15 cellular contexts compared by ENCODE assay signal in the genomic region with DNA sequence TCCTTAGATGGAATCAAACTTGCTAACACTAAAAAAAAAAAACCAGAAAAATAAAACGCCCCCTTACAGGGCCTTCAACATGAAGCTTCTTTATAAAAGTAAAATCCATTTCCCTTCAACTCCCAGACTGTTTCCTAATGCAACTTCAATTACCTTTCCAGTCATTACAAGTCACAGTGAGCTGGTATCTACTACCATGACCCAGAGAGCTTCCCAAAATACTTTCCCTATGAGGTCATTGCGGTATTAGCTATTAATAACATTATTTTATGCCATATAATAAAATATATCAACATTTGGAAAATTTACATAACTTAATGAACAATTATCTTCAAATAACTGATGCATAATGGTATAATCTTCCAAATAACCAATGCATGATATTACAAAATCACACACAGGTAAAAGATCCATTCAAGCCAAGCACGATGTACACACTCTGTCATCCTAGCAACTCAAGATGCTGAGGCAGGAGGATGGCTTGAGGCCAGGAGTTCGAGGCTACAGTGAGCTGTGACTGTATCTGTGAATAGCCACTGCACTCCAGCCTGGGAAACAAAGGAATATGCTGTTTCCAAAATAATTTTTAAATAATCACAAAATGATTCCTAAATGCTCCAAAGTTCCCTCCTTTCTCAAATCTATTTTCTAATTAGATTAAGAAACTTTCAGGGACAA. TPM values are rescaled to one million over a fixed set of nuclear protein-coding genes. Genes with fewer than 3 reads are reported as not detected.
DNase-seq lines count a peak whose midpoint lies in the region; TF ChIP-seq lines count a peak whose summit lies in the region.
"Had no signal": no experiment of that assay in that cellular context is flagged by ENCODE, and none has a peak within 500 bp of the region (broad histone marks: within the 10 kb centered on the region; RNA-seq: fewer than 3 reads in every experiment).

No MANE protein-coding gene starts in this region.

- H3K4me3 ChIP-seq in epithelial cell of esophagus (ENCODE audit: low read length) (no peak overlapping the region), neural progenitor cell (no peak overlapping the region)
- H3K4me3 ChIP-seq: breast epithelium, sigmoid colon, stomach had no signal

- H3K9ac ChIP-seq in neural progenitor cell: no peak overlapping the region

- H4K20me1 ChIP-seq in neural progenitor cell (ENCODE audit: low read depth): peaks cover 50% of the 10 kb centered on the region

- no peaks in the 10 kb centered on the region for H3K9me3 ChIP-seq in neural progenitor cell (ENCODE audit: low read depth)
- H3K9me3 ChIP-seq: breast epithelium, sigmoid colon, stomach had no signal

- no peak overlapping the region for H3K4me3 Mint-ChIP-seq in neural progenitor cell
- H3K4me3 Mint-ChIP-seq: activated naive CD8-positive, alpha-beta T cell treated with anti-CD3 and anti-CD28 coated beads, Interleukin-2, amount 50 U/mL, for 24 hours had no signal

- peaks cover 20% of the 10 kb centered on the region for H3K4me1 Mint-ChIP-seq in neural progenitor cell

- DNase-seq in ELR (ENCODE audit: low read depth) (peak; percentile 28), M059J (ENCODE audit: low read depth) (peak; percentile 56), epithelial cell of esophagus (ENCODE audit: low read depth) (peak; percentile 36), neural progenitor cell (ENCODE audit: low spot score) (no peak), germinal center (ENCODE audit: low spot score) (no peak), C1 segment of cervical spinal cord (lab: John Stamatoyannopoulos, UW) (no peak)
- no peak for DNase-seq in activated CD4-positive, alpha-beta T cell treated with anti-CD3 and anti-CD28 coated beads, Interleukin-2, amount 50 U/mL, for 1 hour
- DNase-seq: activated CD4-positive, alpha-beta T cell treated with anti-CD3 and anti-CD28 coated beads for 1 hour; activated naive CD8-positive, alpha-beta T cell treated with anti-CD3 and anti-CD28 coated beads, Interleukin-2, amount 50 U/mL, for 24 hours; NCI-H2171; PC-3; sigmoid colon; stimulated activated CD4-positive, alpha-beta T cell treated with anti-CD3 and anti-CD28 coated beads, Interleukin-2, amount 100 ng/mL, for 24 hours; stomach had no signal

- peaks cover 5% of the 10 kb centered on the region for H3K36me3 ChIP-seq in neural progenitor cell
- H3K36me3 ChIP-seq: breast epithelium had no signal

- no peak overlapping the region for H2AFZ ChIP-seq in neural progenitor cell (replicated peaks)

- no peaks in the 10 kb centered on the region for H3K9me3 Mint-ChIP-seq in neural progenitor cell
- H3K9me3 Mint-ChIP-seq: activated naive CD8-positive, alpha-beta T cell treated with anti-CD3 and anti-CD28 coated beads, Interleukin-2, amount 50 U/mL, for 24 hours had no signal

- H3K36me3 Mint-ChIP-seq in neural progenitor cell: peaks cover 11% of the 10 kb centered on the region

- H3K79me2 ChIP-seq in neural progenitor cell (ENCODE audit: low read depth): peaks cover 98% of the 10 kb centered on the region

- H3K4me2 ChIP-seq in neural progenitor cell: no peak overlapping the region

- H3K27me3 Mint-ChIP-seq in neural progenitor cell (ENCODE audit: insufficient read depth, low read depth): peaks cover 2% of the 10 kb centered on the region
- H3K27me3 Mint-ChIP-seq: activated naive CD8-positive, alpha-beta T cell treated with anti-CD3 and anti-CD28 coated beads, Interleukin-2, amount 50 U/mL, for 24 hours had no signal

- no peaks in the 10 kb centered on the region for H3K4me1 ChIP-seq in neural progenitor cell
- H3K4me1 ChIP-seq: breast epithelium had no signal

- no peak overlapping the region for H3K27ac Mint-ChIP-seq in neural progenitor cell
- H3K27ac Mint-ChIP-seq: activated naive CD8-positive, alpha-beta T cell treated with anti-CD3 and anti-CD28 coated beads, Interleukin-2, amount 50 U/mL, for 24 hours had no signal

- H3K27me3 ChIP-seq in neural progenitor cell: no peaks in the 10 kb centered on the region
- H3K27me3 ChIP-seq: breast epithelium, sigmoid colon, stomach had no signal

- H3F3A ChIP-seq in neural progenitor cell (ENCODE audit: low read depth): peaks cover 19% of the 10 kb centered on the region

- H3K27ac ChIP-seq in neural progenitor cell: peak overlapping the region; percentile 66
- H3K27ac ChIP-seq: breast epithelium, stomach had no signal

- TF ChIP-seq CTCF in epithelial cell of esophagus (IDR thresholded peaks at IDR 0.05; ENCODE audit: insufficient read depth, low read depth, low read length, missing control alignments) (no peak), neural progenitor cell (IDR thresholded peaks at IDR 0.05) (no peak)

RNA-seq across cellular contexts. Expression of gene EIF4G3, which starts 24.1 kb away (rescaled TPM):
- 32.2 and 57.2 TPM in 2 replicates for total RNA-seq in M059J (2014; rRNA removed; shearing (Covaris generic))
- 67.0 and 73.4 TPM in 2 replicates for total RNA-seq in neural progenitor cell (ENCODE audit: low replicate concordance)

Comparison
In these comparisons a context has a peak if more than half of its experiments do, and no peak if none do; other contexts are left out.
1. DNase-seq: peak in ELR (single experiment), M059J (single experiment) and epithelial cell of esophagus (single experiment); none in neural progenitor cell (single experiment), activated CD4-positive, alpha-beta T cell treated with anti-CD3 and anti-CD28 coated beads, Interleukin-2, amount 50 U/mL, for 1 hour (single experiment), germinal center (single experiment) and C1 segment of cervical spinal cord (0 of 14).